Comparison of ENCODE assay signal across 11 cellular contexts in the genomic region with DNA sequence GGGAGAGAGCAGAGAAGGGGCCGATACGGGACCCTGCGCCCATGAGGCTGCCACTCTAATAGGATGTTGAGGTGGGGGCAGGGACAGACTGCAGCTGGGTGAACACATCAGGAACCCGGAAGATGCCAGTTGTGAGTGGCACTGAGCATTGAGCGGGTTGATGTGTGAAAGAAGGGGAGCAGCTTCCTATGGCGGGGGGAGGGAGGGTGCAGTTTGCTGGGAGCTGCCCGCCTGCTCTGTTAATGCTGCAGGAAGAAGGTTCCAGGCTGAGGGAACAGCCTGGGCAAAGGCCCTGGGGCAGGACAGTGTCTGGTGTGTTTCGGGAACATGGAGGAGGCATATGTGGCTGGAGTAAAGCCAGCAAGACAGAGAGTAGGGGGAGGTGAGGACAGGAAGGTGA. TPM values are rescaled to one million over a fixed set of nuclear protein-coding genes. Genes with fewer than 3 reads are reported as not detected.
DNase-seq lines count a peak whose midpoint lies in the region; ATAC-seq and TF ChIP-seq lines count a peak whose summit lies in the region.
"Had no signal": no experiment of that assay in that cellular context is flagged by ENCODE, and none has a peak within 500 bp of the region (broad histone marks: within the 10 kb centered on the region; RNA-seq: fewer than 3 reads in every experiment).

No MANE protein-coding gene starts in this region.

- H3K36me3 Mint-ChIP-seq in CD4-positive, CD25-positive, alpha-beta regulatory T cell: no peaks in the 10 kb centered on the region
- no peaks in the 10 kb centered on the region for H3K36me3 Mint-ChIP-seq in neural crest cell (ENCODE audit: low read depth)

- H3K4me1 ChIP-seq in CD4-positive, CD25-positive, alpha-beta regulatory T cell (ENCODE audit: control insufficient read depth, insufficient read depth, low read length, poor library complexity, severe bottlenecking): peaks cover 21% of the 10 kb centered on the region
- H3K4me1 ChIP-seq in duodenal mucosa (ENCODE audit: control insufficient read depth in 1 of 2, insufficient read depth in 2 of 2, low read length in 2 of 2): peaks cover 85 to 90% of the 10 kb centered on the region in 2 donors

- no peak overlapping the region for H3K4me3 Mint-ChIP-seq in CD4-positive, CD25-positive, alpha-beta regulatory T cell
- no peak overlapping the region for H3K4me3 Mint-ChIP-seq in neural crest cell

- H3K27me3 Mint-ChIP-seq in CD4-positive, CD25-positive, alpha-beta regulatory T cell: no peaks in the 10 kb centered on the region
- H3K27me3 Mint-ChIP-seq in neural crest cell (ENCODE audit: low read depth): no peaks in the 10 kb centered on the region

- H3K27me3 ChIP-seq in CD4-positive, CD25-positive, alpha-beta regulatory T cell (ENCODE audit: control insufficient read depth, insufficient read depth, low read length): no peaks in the 10 kb centered on the region
- H3K27me3 ChIP-seq in duodenal mucosa (ENCODE audit: control insufficient read depth in 1 of 2, insufficient read depth in 2 of 2, low read length in 2 of 2): no peaks in the 10 kb centered on the region
- H3K27me3 ChIP-seq: brain microvascular endothelial cell had no signal

- H3K4me3 ChIP-seq in CD4-positive, CD25-positive, alpha-beta regulatory T cell (ENCODE audit: low read depth, low read length): no peak overlapping the region
- peak overlapping the region; percentile 20 to 50 for H3K4me3 ChIP-seq in duodenal mucosa (ENCODE audit: low read depth in 1 of 2, low read length in 2 of 2)

- no peaks in the 10 kb centered on the region for H3K9me3 Mint-ChIP-seq in CD4-positive, CD25-positive, alpha-beta regulatory T cell
- H3K9me3 Mint-ChIP-seq in neural crest cell: no peaks in the 10 kb centered on the region

- TF ChIP-seq CTCF in neural crest cell (conservative IDR thresholded peaks at IDR 0.05): no peak

- peak overlapping the region in 2 of 3 donors; percentile 53 to 89 for H3K27ac Mint-ChIP-seq in CD4-positive, CD25-positive, alpha-beta regulatory T cell
- H3K27ac Mint-ChIP-seq in neural crest cell (ENCODE audit: unreplicated experiment): peak overlapping the region; percentile 69

- no peaks in the 10 kb centered on the region for H3K9me3 ChIP-seq in CD4-positive, CD25-positive, alpha-beta regulatory T cell (ENCODE audit: control insufficient read depth in 2 of 2, low read length in 2 of 2)
- no peaks in the 10 kb centered on the region for H3K9me3 ChIP-seq in duodenal mucosa (ENCODE audit: control insufficient read depth in 1 of 2, low read length in 2 of 2)
- H3K9me3 ChIP-seq: SK-N-SH had no signal

- H3K9ac ChIP-seq in duodenal mucosa (ENCODE audit: low read depth in 1 of 2, low read length in 2 of 2): peak overlapping the region; percentile 60 to 65
- H3K9ac ChIP-seq: SK-N-SH had no signal

- no peak for ATAC-seq in CD4-positive, CD25-positive, alpha-beta regulatory T cell (ENCODE audit: low read depth in 2 of 2)

- peak in 1 of 3 donors; percentile 22 for DNase-seq in CD4-positive, CD25-positive, alpha-beta regulatory T cell
- DNase-seq in HT-29 (ENCODE audit: low spot score) (peak; percentile 74), neural crest cell (ENCODE audit: low read depth, low spot score) (no peak), AG08395 (ENCODE audit: low spot score) (no peak), SK-N-DZ (ENCODE audit: low spot score) (no peak), glomerular visceral epithelial cell (ENCODE audit: extremely low spot score) (no peak)
- DNase-seq in stimulated activated CD4-positive, alpha-beta T cell treated with anti-CD3 and anti-CD28 coated beads, Interleukin-1b, Interleukin-23, amount 100 ng/mL, for 48 hours: no peak
- DNase-seq: brain microvascular endothelial cell, NCI-H510A treated with DMSO at 0.1 percent for 48 hours, SK-N-SH had no signal

- no peak overlapping the region for H3K27ac ChIP-seq in CD4-positive, CD25-positive, alpha-beta regulatory T cell (ENCODE audit: insufficient read depth, low read length, poor library complexity, severe bottlenecking)
- H3K27ac ChIP-seq in duodenal mucosa (ENCODE audit: low read depth, low read length): peak overlapping the region; percentile 95
- H3K27ac ChIP-seq: brain microvascular endothelial cell had no signal

- no peaks in the 10 kb centered on the region for H3K36me3 ChIP-seq in CD4-positive, CD25-positive, alpha-beta regulatory T cell (ENCODE audit: control insufficient read depth, insufficient read depth, low read length)
- H3K36me3 ChIP-seq in duodenal mucosa (ENCODE audit: control insufficient read depth in 1 of 2, insufficient read depth in 2 of 2, low read length in 2 of 2): no peaks in the 10 kb centered on the region
- H3K36me3 ChIP-seq: brain microvascular endothelial cell had no signal

- peaks cover 0 to 89% (median 30%) of the 10 kb centered on the region in 4 donors for H3K4me1 Mint-ChIP-seq in CD4-positive, CD25-positive, alpha-beta regulatory T cell
- H3K4me1 Mint-ChIP-seq in neural crest cell: peaks cover 17% of the 10 kb centered on the region

RNA-seq across cellular contexts. Expression of gene DNM2, which starts 29.8 kb away (rescaled TPM):
- total RNA-seq in CD4-positive, CD25-positive, alpha-beta regulatory T cell: 269 TPM
- 10 to 100 TPM; 61.8 to 63.6 (median 62.8) TPM for polyA plus RNA-seq in CD4-positive, CD25-positive, alpha-beta regulatory T cell
- 180 and 196 TPM in 2 replicates for total RNA-seq in HT-29 (2014; rRNA removed; shearing (Covaris generic))
- total RNA-seq in neural crest cell: 117 TPM in 2 replicates
- 40.0 and 44.8 TPM in 2 replicates for polyA plus RNA-seq in SK-N-DZ (2014; cell fraction: cytosol; rRNA removed)
- 59.9 and 69.1 TPM in 2 replicates for polyA plus RNA-seq in SK-N-DZ (2014; cell fraction: nucleus; rRNA removed)

RNA-seq across cellular contexts. Expression of gene QTRT1, which starts 46.4 kb away (rescaled TPM):
- 37.2 TPM for total RNA-seq in CD4-positive, CD25-positive, alpha-beta regulatory T cell
- polyA plus RNA-seq in CD4-positive, CD25-positive, alpha-beta regulatory T cell: 10 to 100 TPM; 30.6 to 43.7 (median 36.9) TPM
- 32.7 and 36.0 TPM in 2 replicates for total RNA-seq in HT-29 (2014; rRNA removed; shearing (Covaris generic))
- 74.0 and 85.0 TPM in 2 replicates for total RNA-seq in neural crest cell
- 70.4 and 76.1 TPM in 2 replicates for polyA plus RNA-seq in SK-N-DZ (2014; cell fraction: cytosol; rRNA removed)
- polyA plus RNA-seq in SK-N-DZ (2014; cell fraction: nucleus; rRNA removed): 258 and 376 TPM in 2 replicates
